Comparison of ENCODE assay signal across 8 cellular contexts in the genomic region with DNA sequence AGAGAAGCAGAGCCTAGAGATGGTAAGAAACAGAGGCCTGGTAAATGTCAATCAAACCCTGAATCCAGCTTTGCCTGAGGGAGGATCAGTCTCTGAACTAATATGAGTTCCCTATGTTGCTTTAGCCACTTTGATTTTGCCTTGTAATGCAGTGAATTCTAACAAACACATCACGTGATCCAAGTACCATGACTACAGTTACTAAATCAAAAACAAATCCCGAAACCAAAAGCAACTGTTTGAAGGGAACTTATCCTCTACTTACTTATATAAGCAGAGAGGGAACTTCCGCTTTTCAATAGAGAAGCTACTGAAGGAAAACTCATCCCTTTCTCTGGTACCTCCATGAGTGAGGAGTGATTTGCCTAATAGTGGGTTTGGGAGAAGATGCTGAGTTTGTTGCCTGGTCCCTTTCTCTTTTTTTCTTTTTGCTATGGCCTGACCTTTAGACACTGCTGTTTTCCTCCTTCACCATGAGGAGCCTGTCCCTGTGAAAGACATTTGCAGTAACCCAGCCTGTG. TPM values are rescaled to one million over a fixed set of nuclear protein-coding genes. Genes with fewer than 3 reads are reported as not detected.
A peak's percentile ranks its signal among the peaks of the same experiment; 100 is the strongest.
DNase-seq lines count a peak whose midpoint lies in the region; ATAC-seq and TF ChIP-seq lines count a peak whose summit lies in the region.

No MANE protein-coding gene starts in this region.

- peak overlapping the region; percentile 28 for H3K9ac ChIP-seq in fibroblast of lung (ENCODE audit: insufficient read depth, low read length)

- peaks cover 2% of the 10 kb centered on the region for H3K4me1 ChIP-seq in fibroblast of lung (ENCODE audit: control insufficient read depth, extremely low read depth, insufficient read depth, low read length)

- no peaks in the 10 kb centered on the region for H4K20me1 ChIP-seq in fibroblast of lung (ENCODE audit: control insufficient read depth, extremely low read depth, insufficient read depth, low read length)

- H3K4me3 ChIP-seq in fibroblast of lung (replicated peaks in 1 of 4; ENCODE audit: control extremely low read depth in 1 of 4, insufficient read depth in 1 of 4, low read depth in 3 of 4, low read length in 4 of 4), result no peak overlapping the region

- H3K27ac ChIP-seq in fibroblast of lung (ENCODE audit: insufficient read depth, low read length) (peak overlapping the region; percentile 57), substantia nigra (ENCODE audit: low read depth, low read length, poor library complexity, severe bottlenecking) (no peak overlapping the region)

- peak overlapping the region; percentile 49 for H3K4me2 ChIP-seq in fibroblast of lung (ENCODE audit: extremely low read depth, insufficient read depth, low read length)

- peak; percentile 64 for ATAC-seq in GM18499 (IDR thresholded peaks at IDR 0.05; ENCODE audit: insufficient read depth, unreplicated experiment)
- ATAC-seq in HG02759 (IDR thresholded peaks at IDR 0.05; ENCODE audit: unreplicated experiment), result peak; percentile 79
- ATAC-seq in HG02571 (IDR thresholded peaks at IDR 0.05; ENCODE audit: unreplicated experiment), result no peak
- ATAC-seq in HG03025 (IDR thresholded peaks at IDR 0.05; ENCODE audit: low FRiP score, unreplicated experiment), result no peak

- no peaks in the 10 kb centered on the region for H3K9me3 ChIP-seq in fibroblast of lung (ENCODE audit: control insufficient read depth, insufficient read depth, low read depth, low read length)

- no peaks in the 10 kb centered on the region for H3K79me2 ChIP-seq in fibroblast of lung (ENCODE audit: control insufficient read depth, insufficient read depth, low read length)

- DNase-seq in SIG-M5 treated with dmso at 0.1 percent for 504 hours (lab: John Stamatoyannopoulos, UW; ENCODE audit: unreplicated experiment) (peak; percentile 99), fibroblast of lung (ENCODE audit: low read depth in 2 of 2) (peak in 1 of 2 donors; percentile 64), putamen (ENCODE audit: low spot score) (peak; percentile 38), substantia nigra (lab: John Stamatoyannopoulos, UW) (no peak)

- H3K27me3 ChIP-seq in fibroblast of lung (ENCODE audit: control insufficient read depth, insufficient read depth, low read length), result no peaks in the 10 kb centered on the region

- H2AFZ ChIP-seq in fibroblast of lung (ENCODE audit: low read length), result peak overlapping the region; percentile 76

- H3K36me3 ChIP-seq in fibroblast of lung (ENCODE audit: control insufficient read depth, insufficient read depth, low read length), result no peaks in the 10 kb centered on the region

- no peak for TF ChIP-seq CTCF in fibroblast of lung (conservative IDR thresholded peaks at IDR 0.05 in 1 of 2, IDR thresholded peaks at IDR 0.05 in 1 of 2; ENCODE audit: low read depth in 1 of 2, low read length in 2 of 2)

RNA-seq across cellular contexts. Expression of gene PPTC7, which starts 7.7 kb away (rescaled TPM):
- total RNA-seq in fibroblast of lung, result 4.9 and 6.9 TPM in 2 replicates
- 9.4 and 12.5 TPM in 2 replicates for polyA plus RNA-seq in fibroblast of lung
- polyA plus RNA-seq in fibroblast of lung (2012), result 6.5 and 7.9 TPM in 2 replicates
- 4.2 and 13.4 TPM in 2 replicates for polyA minus RNA-seq in fibroblast of lung (ENCODE audit: low replicate concordance)

RNA-seq across cellular contexts. Expression of gene TCTN1, which starts 23.1 kb away (rescaled TPM):
- 24.9 and 27.4 TPM in 2 replicates for total RNA-seq in fibroblast of lung
- 20.3 and 25.0 TPM in 2 replicates for polyA plus RNA-seq in fibroblast of lung
- polyA plus RNA-seq in fibroblast of lung (2012), result 20.8 and 24.8 TPM in 2 replicates
- polyA minus RNA-seq in fibroblast of lung (ENCODE audit: low replicate concordance), result 10.3 and 29.6 TPM in 2 replicates

Comparison
In these comparisons a context has a peak if more than half of its experiments do, and no peak if none do; other contexts are left out.
1. ATAC-seq: peak in GM18499 (single experiment) and HG02759 (single experiment); none in HG02571 (single experiment) and HG03025 (single experiment).
2. DNase-seq: peak in SIG-M5 treated with dmso at 0.1 percent for 504 hours (single experiment) and putamen (single experiment); none in substantia nigra (0 of 49).